21 cellular contexts compared by ENCODE assay signal in the genomic region with DNA sequence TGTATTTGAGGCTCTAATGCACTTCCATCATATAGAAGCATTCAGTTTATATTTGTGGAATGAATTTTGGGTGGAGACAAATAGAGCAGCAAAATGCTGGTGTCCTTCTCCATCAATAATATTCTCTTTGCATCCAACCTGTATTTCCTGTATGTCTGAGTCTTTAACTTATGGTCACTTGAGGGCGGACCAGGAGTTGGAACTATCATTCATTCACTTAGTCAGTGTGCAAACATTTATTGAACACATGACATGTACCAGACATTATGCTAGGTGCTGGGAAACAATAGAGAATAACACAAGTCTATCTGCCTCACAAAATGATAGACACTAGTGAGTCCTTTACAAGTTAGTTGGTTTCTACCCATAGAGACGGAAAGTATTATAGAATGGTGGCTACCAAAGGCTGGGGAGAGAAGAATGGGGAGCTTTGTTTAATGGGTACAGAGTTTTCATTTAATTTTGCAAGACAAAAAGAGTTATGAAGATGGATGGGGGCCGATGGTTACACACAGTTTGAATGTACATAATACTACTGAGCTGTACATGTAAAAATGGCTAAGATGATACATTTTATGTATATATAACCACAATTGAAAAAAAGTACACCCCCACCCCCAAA. TPM values are rescaled to one million over a fixed set of nuclear protein-coding genes. Genes with fewer than 3 reads are reported as not detected.
DNase-seq lines count a peak whose midpoint lies in the region; ATAC-seq, FAIRE-seq and TF ChIP-seq lines count a peak whose summit lies in the region.
"Had no signal": no experiment of that assay in that cellular context is flagged by ENCODE, and none has a peak within 500 bp of the region (broad histone marks: within the 10 kb centered on the region; RNA-seq: fewer than 3 reads in every experiment).

No MANE protein-coding gene starts in this region.

- no peak for DNase-seq in activated CD4-positive, alpha-beta memory T cell treated with anti-CD3 and anti-CD28 coated beads for 36 hours
- no peak for DNase-seq in activated CD4-positive, alpha-beta memory T cell treated with anti-CD3 and anti-CD28 coated beads, Interleukin-2, amount 10 ng/mL, durations not matched to agents 7 days and 5 days
- DNase-seq in GM12892 (ENCODE audit: insufficient read length) (no peak), Panc1 (ENCODE audit: low read depth, low spot score) (no peak), foreskin melanocyte (peak; percentile 52), NCI-H146 (lab: John Stamatoyannopoulos, UW) (no peak), GF-D8 (lab: John Stamatoyannopoulos, UW) (no peak)
- DNase-seq: activated CD4-positive, alpha-beta T cell treated with anti-CD3 and anti-CD28 coated beads, Interleukin-2, amount 10 ng/mL, durations not matched to agents 7 days and 5 days; activated effector memory CD4-positive, alpha-beta T cell treated with anti-CD3 and anti-CD28 coated beads, Interleukin-2, amount 50 U/mL, for 16 hours; brain microvascular endothelial cell; DND-41; effector CD8-positive, alpha-beta T cell; erythroblast; kidney glomerular epithelial cell; lower lobe of right lung; natural killer cell; NCI-H226; stomach; tibial artery had no signal

- intact Hi-C loops in activated CD4-positive, alpha-beta memory T cell treated with anti-CD3 and anti-CD28 coated beads for 36 hours (cut with micrococcal nuclease), result no loop called here
- intact Hi-C loops in Panc1 (cut with micrococcal nuclease; ENCODE audit: unreplicated experiment), result no loop called here

- H3K36me3 ChIP-seq in Panc1 (ENCODE audit: control insufficient read depth, insufficient read depth, low read length), result no peaks in the 10 kb centered on the region
- H3K36me3 ChIP-seq: BLaER1 treated with 17β-estradiol and CSF1 and Interleukin-3, amounts not matched to agents 10 nM and 100 nM; brain microvascular endothelial cell; lower lobe of right lung; stomach; tibial artery had no signal

- CTCF ChIA-PET in activated CD4-positive, alpha-beta memory T cell treated with anti-CD3 and anti-CD28 coated beads for 36 hours (lab: Charles Lee), result interaction anchor here (1.1 to 3.5 kb wide), 2 partner anchors 66 to 115 kb away, joined by 7 to 16 read pairs; no protein-coding TSS in a partner anchor
- CTCF ChIA-PET in activated CD4-positive, alpha-beta memory T cell treated with anti-CD3 and anti-CD28 coated beads, Interleukin-2, amount 10 ng/mL, durations not matched to agents 7 days and 5 days (lab: Charles Lee), result interaction anchor here (0.8 to 1.6 kb wide), 5 partner anchors 39 to 156 kb away, joined by 3 to 5 read pairs (median 4); no protein-coding TSS in a partner anchor
- CTCF ChIA-PET in Panc1 (lab: Charles Lee), result no interaction called here

- H3K4me1 Mint-ChIP-seq in activated CD4-positive, alpha-beta memory T cell treated with anti-CD3 and anti-CD28 coated beads for 36 hours (ENCODE audit: low read depth), result peaks cover 65% of the 10 kb centered on the region
- peaks cover 62% of the 10 kb centered on the region for H3K4me1 Mint-ChIP-seq in activated CD4-positive, alpha-beta memory T cell treated with anti-CD3 and anti-CD28 coated beads, Interleukin-2, amount 10 ng/mL, durations not matched to agents 7 days and 5 days

- H3K9me3 ChIP-seq in Panc1 (ENCODE audit: control insufficient read depth, insufficient read depth, low read depth, low read length), result no peaks in the 10 kb centered on the region
- H3K9me3 ChIP-seq: BLaER1 treated with 17β-estradiol and CSF1 and Interleukin-3, amounts not matched to agents 10 nM and 100 nM; lower lobe of right lung; stomach; tibial artery had no signal

- peaks cover 3% of the 10 kb centered on the region for H3K36me3 Mint-ChIP-seq in activated CD4-positive, alpha-beta memory T cell treated with anti-CD3 and anti-CD28 coated beads for 36 hours
- peaks cover 3% of the 10 kb centered on the region for H3K36me3 Mint-ChIP-seq in activated CD4-positive, alpha-beta memory T cell treated with anti-CD3 and anti-CD28 coated beads, Interleukin-2, amount 10 ng/mL, durations not matched to agents 7 days and 5 days (ENCODE audit: low read depth)
- H3K36me3 Mint-ChIP-seq: natural killer cell had no signal

- POLR2A ChIA-PET in activated CD4-positive, alpha-beta memory T cell treated with anti-CD3 and anti-CD28 coated beads for 36 hours (lab: Charles Lee), result interaction anchor here (2.0 kb wide), 1 partner anchor 40 kb away, joined by 6 read pairs; no protein-coding TSS in a partner anchor
- POLR2A ChIA-PET in activated CD4-positive, alpha-beta memory T cell treated with anti-CD3 and anti-CD28 coated beads, Interleukin-2, amount 10 ng/mL, durations not matched to agents 7 days and 5 days (lab: Charles Lee), result interaction anchor here (1.1 kb wide), 1 partner anchor 10 kb away, joined by 3 read pairs; no protein-coding TSS in a partner anchor
- POLR2A ChIA-PET in Panc1 (lab: Charles Lee), result no interaction called here

- H3K27ac Mint-ChIP-seq in activated CD4-positive, alpha-beta memory T cell treated with anti-CD3 and anti-CD28 coated beads for 36 hours, result peak overlapping the region; percentile 12
- H3K27ac Mint-ChIP-seq in activated CD4-positive, alpha-beta memory T cell treated with anti-CD3 and anti-CD28 coated beads, Interleukin-2, amount 10 ng/mL, durations not matched to agents 7 days and 5 days, result no peak overlapping the region
- H3K27ac Mint-ChIP-seq: activated CD4-positive, alpha-beta T cell treated with anti-CD3 and anti-CD28 coated beads, Interleukin-2, amount 10 ng/mL, durations not matched to agents 7 days and 5 days; natural killer cell had no signal

- in situ Hi-C loops in Panc1 (cut with HindIII; ENCODE audit: low pct_unique_long_range_greater_than_20kb, low sequenced_read_pairs), result no loop called here

- H3K4me1 ChIP-seq in Panc1 (ENCODE audit: control insufficient read depth, insufficient read depth, low read length), result peaks cover 25% of the 10 kb centered on the region

- TF ChIP-seq POLR2A in GM12892 (IDR thresholded peaks at IDR 0.05; ENCODE audit: low read depth, low read length), result no peak

- peak overlapping the region; percentile 42; the same call in 1 of the 2 replicates for H3K27ac ChIP-seq in Panc1 (ENCODE audit: low read length)
- H3K27ac ChIP-seq: BLaER1 treated with 17β-estradiol and CSF1 and Interleukin-3, amounts not matched to agents 10 nM and 100 nM; brain microvascular endothelial cell; lower lobe of right lung; stomach; tibial artery had no signal

- H3K4me3 ChIP-seq in Panc1 (ENCODE audit: low read depth in 2 of 2, low read length in 2 of 2), result no peak overlapping the region
- H3K4me3 ChIP-seq: BLaER1 treated with 17β-estradiol and CSF1 and Interleukin-3, amounts not matched to agents 10 nM and 100 nM; lower lobe of right lung; stomach; tibial artery had no signal

- H3K4me3 Mint-ChIP-seq in activated CD4-positive, alpha-beta memory T cell treated with anti-CD3 and anti-CD28 coated beads for 36 hours, result no peak overlapping the region
- H3K4me3 Mint-ChIP-seq in activated CD4-positive, alpha-beta memory T cell treated with anti-CD3 and anti-CD28 coated beads, Interleukin-2, amount 10 ng/mL, durations not matched to agents 7 days and 5 days, result no peak overlapping the region
- H3K4me3 Mint-ChIP-seq: activated CD4-positive, alpha-beta T cell treated with anti-CD3 and anti-CD28 coated beads, Interleukin-2, amount 10 ng/mL, durations not matched to agents 7 days and 5 days; natural killer cell had no signal

- TF ChIP-seq CTCF in Panc1 (IDR thresholded peaks at IDR 0.05), result no peak

- H3K27me3 Mint-ChIP-seq in activated CD4-positive, alpha-beta memory T cell treated with anti-CD3 and anti-CD28 coated beads for 36 hours, result no peaks in the 10 kb centered on the region
- H3K27me3 Mint-ChIP-seq in activated CD4-positive, alpha-beta memory T cell treated with anti-CD3 and anti-CD28 coated beads, Interleukin-2, amount 10 ng/mL, durations not matched to agents 7 days and 5 days, result no peaks in the 10 kb centered on the region
- H3K27me3 Mint-ChIP-seq: activated CD4-positive, alpha-beta T cell treated with anti-CD3 and anti-CD28 coated beads, Interleukin-2, amount 10 ng/mL, durations not matched to agents 7 days and 5 days had no signal

- H3K9me3 Mint-ChIP-seq in activated CD4-positive, alpha-beta memory T cell treated with anti-CD3 and anti-CD28 coated beads for 36 hours, result no peaks in the 10 kb centered on the region
- H3K9me3 Mint-ChIP-seq in activated CD4-positive, alpha-beta memory T cell treated with anti-CD3 and anti-CD28 coated beads, Interleukin-2, amount 10 ng/mL, durations not matched to agents 7 days and 5 days, result no peaks in the 10 kb centered on the region
- H3K9me3 Mint-ChIP-seq: natural killer cell had no signal

- FAIRE-seq in GM12892 (lab: Jason Lieb, UNC), result peak; percentile 27

- no peaks in the 10 kb centered on the region for H3K27me3 ChIP-seq in Panc1 (ENCODE audit: control insufficient read depth, insufficient read depth, low read length)
- H3K27me3 ChIP-seq: BLaER1 treated with 17β-estradiol and CSF1 and Interleukin-3, amounts not matched to agents 10 nM and 100 nM; brain microvascular endothelial cell; stomach; tibial artery had no signal

- ATAC-seq in Panc1, result no peak
- ATAC-seq: lower lobe of right lung, natural killer cell, Right ventricle myocardium inferior had no signal

- no TSS peak for BruUV-seq in Panc1 (replicated peaks; lab: Mats Ljungman, UMichigan)

RNA-seq across cellular contexts. Expression of gene TMEM123, which starts 4.6 kb away (rescaled TPM):
- 100 to 1,000 TPM; 175 to 180 TPM for total RNA-seq in activated CD4-positive, alpha-beta memory T cell treated with anti-CD3 and anti-CD28 coated beads for 36 hours
- total RNA-seq in activated CD4-positive, alpha-beta memory T cell treated with anti-CD3 and anti-CD28 coated beads, Interleukin-2, amount 10 ng/mL, durations not matched to agents 7 days and 5 days, result 100 to 1,000 TPM; 331 to 343 TPM
- polyA plus RNA-seq in GM12892 (2012; ENCODE audit: missing spikeins), result 128 TPM
- 383 TPM for total RNA-seq in Panc1 (2021; ENCODE audit: unreplicated experiment)
- polyA plus RNA-seq in Panc1 (2012; ENCODE audit: insufficient read length), result 252 TPM
